19 cellular contexts compared by ENCODE assay signal in genomic region chr1:246734861-246735260, GRCh38.
"Had no signal": no experiment of that assay in that cellular context is flagged by ENCODE, and none has a peak within 500 bp of the region (broad histone marks: within the 10 kb centered on the region; RNA-seq: fewer than 3 reads in every experiment).

No MANE protein-coding gene starts in this region.

- DNase-seq: KBM-7, MG63, NCI-H1092 treated with DMSO at 0.1 percent for 48 hours, NCI-H1436, NCI-H187, NCI-H2029, NCI-H2081 treated with DMSO at 0.1 percent for 48 hours, NCI-H2171, NCI-H226, NCI-H446, NCI-H510A, NCI-H524 treated with DMSO at 0.1 percent for 48 hours, NCI-H69, NCI-H774, Right ventricle myocardium superior, RPMI8226, SIG-M5 had no signal

- H3K27me3 ChIP-seq: MG63, SJSA1 had no signal

- H3K4me1 ChIP-seq: SJSA1 had no signal

- H3K9me3 ChIP-seq: MG63, SJSA1 had no signal

- H3K4me3 ChIP-seq: MG63, SJSA1, SK-N-MC had no signal
